Comparison of ENCODE assay signal across 10 cellular contexts in the genomic region with DNA sequence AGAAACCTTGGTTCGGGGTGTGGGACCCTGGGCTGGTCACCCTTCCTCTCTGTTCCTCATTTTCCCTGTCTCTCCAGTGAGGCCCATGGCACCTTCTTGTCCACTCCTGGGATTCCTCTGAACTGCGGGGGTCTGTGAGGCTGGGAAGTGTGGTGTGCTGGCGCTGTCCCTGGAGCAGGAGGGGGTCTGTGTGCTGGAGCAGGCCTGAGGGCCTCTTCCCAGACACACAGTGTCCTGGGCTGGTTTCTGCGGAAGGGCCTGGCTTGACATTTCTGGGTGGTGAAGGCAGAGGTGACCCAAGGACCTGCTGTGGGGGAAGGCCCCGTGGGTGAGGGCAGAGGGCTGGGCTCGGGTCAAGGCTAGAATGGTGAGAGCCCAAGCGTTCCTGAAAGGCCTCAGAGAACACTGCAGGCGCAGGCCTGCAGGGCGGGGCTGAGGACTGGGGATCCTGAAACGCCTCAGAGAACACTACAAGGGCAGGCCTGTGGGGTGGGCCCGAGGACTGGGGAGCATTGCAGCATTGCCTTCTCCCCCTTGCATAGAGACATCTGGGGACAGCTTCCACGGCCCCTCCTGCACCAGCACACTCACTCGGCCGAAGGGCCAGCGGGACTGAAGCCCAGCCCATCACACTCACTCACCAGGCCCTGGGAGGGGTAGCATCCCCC. TPM values are rescaled to one million over a fixed set of nuclear protein-coding genes. Genes with fewer than 3 reads are reported as not detected.
DNase-seq lines count a peak whose midpoint lies in the region; ATAC-seq, FAIRE-seq and TF ChIP-seq lines count a peak whose summit lies in the region.
"Had no signal": no experiment of that assay in that cellular context is flagged by ENCODE, and none has a peak within 500 bp of the region (broad histone marks: within the 10 kb centered on the region; RNA-seq: fewer than 3 reads in every experiment).

No MANE protein-coding gene starts in this region.

- H3K4me1 Mint-ChIP-seq in activated T-helper 17 cell treated with anti-CD3 and anti-CD28 coated beads, Interleukin-2, amount 50 U/mL, for 72 hours: peaks cover 15% of the 10 kb centered on the region
- H3K4me1 Mint-ChIP-seq in CD8-positive, alpha-beta memory T cell: peaks cover 17 to 29% (median 22%) of the 10 kb centered on the region in 3 donors

- H3K9ac ChIP-seq in iPS-15b (ENCODE audit: low read depth, low read length): peak overlapping the region; percentile 54

- no peaks in the 10 kb centered on the region for H3K36me3 Mint-ChIP-seq in activated T-helper 17 cell treated with anti-CD3 and anti-CD28 coated beads, Interleukin-2, amount 50 U/mL, for 72 hours (ENCODE audit: low read depth)
- H3K36me3 Mint-ChIP-seq in CD8-positive, alpha-beta memory T cell: no peaks in the 10 kb centered on the region

- CTCF ChIA-PET in CD8-positive, alpha-beta memory T cell (lab: Charles Lee): interaction anchor here (0.7 to 2.1 kb wide), 10 partner anchors 11 to 121 kb away, joined by 3 to 11 read pairs (median 6); a partner anchor contains a TSS

- peak; percentile 54 for DNase-seq in H54 (ENCODE audit: insufficient read length, low spot score)
- DNase-seq in spleen: no peak
- DNase-seq in posterior cingulate gyrus: no peak
- DNase-seq in CD8-positive, alpha-beta memory T cell: no peak
- DNase-seq: effector CD8-positive, alpha-beta T cell; NCI-H1105 treated with DMSO at 0.1 percent for 48 hours had no signal

- no peaks in the 10 kb centered on the region for H3K27me3 Mint-ChIP-seq in activated T-helper 17 cell treated with anti-CD3 and anti-CD28 coated beads, Interleukin-2, amount 50 U/mL, for 72 hours
- no peaks in the 10 kb centered on the region for H3K27me3 Mint-ChIP-seq in CD8-positive, alpha-beta memory T cell

- H3K27ac Mint-ChIP-seq in activated T-helper 17 cell treated with anti-CD3 and anti-CD28 coated beads, Interleukin-2, amount 50 U/mL, for 72 hours: peak overlapping the region; percentile 76
- H3K27ac Mint-ChIP-seq in CD8-positive, alpha-beta memory T cell: peak overlapping the region in 4 of 8 donors; percentile 42 to 80 (median 59)

- POLR2A ChIA-PET in CD8-positive, alpha-beta memory T cell (lab: Charles Lee): no interaction called here

- no peak overlapping the region for H3K4me3 Mint-ChIP-seq in activated T-helper 17 cell treated with anti-CD3 and anti-CD28 coated beads, Interleukin-2, amount 50 U/mL, for 72 hours
- no peak overlapping the region for H3K4me3 Mint-ChIP-seq in CD8-positive, alpha-beta memory T cell

- no peak for FAIRE-seq in H54 (lab: Jason Lieb, UNC)

- TF ChIP-seq CTCF in spleen (IDR thresholded peaks at IDR 0.05 in 8 of 11, conservative IDR thresholded peaks at IDR 0.05 in 3 of 11): no peak

- TF ChIP-seq POLR2A in H54 (IDR thresholded peaks at IDR 0.05; ENCODE audit: low read depth, low read length) (no peak), spleen (IDR thresholded peaks at IDR 0.05) (no peak)

- peaks cover 2% of the 10 kb centered on the region for H3K27me3 ChIP-seq in iPS-15b (ENCODE audit: control insufficient read depth, insufficient read depth, low read length)
- H3K27me3 ChIP-seq in spleen (replicated peaks in 1 of 7): peaks cover 0 to 8% (median 0%) of the 10 kb centered on the region in 7 donors
- no peaks in the 10 kb centered on the region for H3K27me3 ChIP-seq in CD8-positive, alpha-beta memory T cell (ENCODE audit: insufficient read depth, low read length, poor library complexity, severe bottlenecking)

- H3K9me3 Mint-ChIP-seq in activated T-helper 17 cell treated with anti-CD3 and anti-CD28 coated beads, Interleukin-2, amount 50 U/mL, for 72 hours: no peaks in the 10 kb centered on the region
- no peaks in the 10 kb centered on the region for H3K9me3 Mint-ChIP-seq in CD8-positive, alpha-beta memory T cell

- intact Hi-C loops in spleen (cut with DNase I; ENCODE audit: low total_unique reads) (no loop called here), posterior cingulate gyrus (cut with DNase I) (loop anchor here (2.0 kb wide), 1 partner anchor 42 kb away; no protein-coding TSS in a partner anchor)

- H3K4me1 ChIP-seq in iPS-15b (ENCODE audit: control insufficient read depth, insufficient read depth, low read length) (peaks cover 17% of the 10 kb centered on the region), spleen (peaks cover 25 to 77% (median 56%) of the 10 kb centered on the region in 6 donors)
- peaks cover 13% of the 10 kb centered on the region for H3K4me1 ChIP-seq in CD8-positive, alpha-beta memory T cell (ENCODE audit: insufficient read depth, low read length)

- H3K9me3 ChIP-seq in iPS-15b (ENCODE audit: control insufficient read depth, insufficient read depth, low read length): no peaks in the 10 kb centered on the region
- H3K9me3 ChIP-seq in spleen: no peaks in the 10 kb centered on the region
- no peaks in the 10 kb centered on the region for H3K9me3 ChIP-seq in CD8-positive, alpha-beta memory T cell (ENCODE audit: low read length)

- H3K4me3 ChIP-seq in iPS-15b (ENCODE audit: low read depth, low read length) (no peak overlapping the region), spleen (no peak overlapping the region)
- no peak overlapping the region for H3K4me3 ChIP-seq in CD8-positive, alpha-beta memory T cell (ENCODE audit: low read length)

- WGBS in spleen, 5 donors: 58 to 66% (median 63%) methylated on average over 9 to 15 of the region's 15 CpGs

- ATAC-seq in activated T-helper 17 cell treated with anti-CD3 and anti-CD28 coated beads, Interleukin-2, amount 50 U/mL, for 72 hours (replicated peaks): no peak
- no peak for ATAC-seq in HG02885 (IDR thresholded peaks at IDR 0.05; ENCODE audit: poor library complexity, unreplicated experiment)
- no peak for ATAC-seq in GM21381 (IDR thresholded peaks at IDR 0.05; ENCODE audit: unreplicated experiment)

- no peaks in the 10 kb centered on the region for H3K36me3 ChIP-seq in iPS-15b (ENCODE audit: control insufficient read depth, insufficient read depth, low read length)
- H3K36me3 ChIP-seq in spleen: no peaks in the 10 kb centered on the region
- no peaks in the 10 kb centered on the region for H3K36me3 ChIP-seq in CD8-positive, alpha-beta memory T cell (ENCODE audit: insufficient read depth, low read length)

- peak overlapping the region; percentile 36 to 89 (median 82) for H3K27ac ChIP-seq in spleen
- H3K27ac ChIP-seq in CD8-positive, alpha-beta memory T cell (ENCODE audit: low read depth, low read length): no peak overlapping the region

RNA-seq across cellular contexts. Expression of a gene that starts 10.6 kb away (rescaled TPM):
- total RNA-seq in activated T-helper 17 cell treated with anti-CD3 and anti-CD28 coated beads, Interleukin-2, amount 50 U/mL, for 72 hours: 10 to 100 TPM; 48.8 to 61.9 TPM
- 10 to 100 TPM; 22.6 to 34.4 (median 28.3) TPM for total RNA-seq in spleen
- polyA plus RNA-seq in spleen: 10 to 100 TPM; 14.9 to 32.2 (median 20.6) TPM
- total RNA-seq in CD8-positive, alpha-beta memory T cell: 10 to 100 TPM; 48.5 to 50.1 TPM
- 43.4 TPM for polyA plus RNA-seq in CD8-positive, alpha-beta memory T cell

RNA-seq across cellular contexts. Expression of a gene that starts 30.5 kb away (rescaled TPM):
- 10 to 100 TPM; 57.0 to 59.7 TPM for total RNA-seq in activated T-helper 17 cell treated with anti-CD3 and anti-CD28 coated beads, Interleukin-2, amount 50 U/mL, for 72 hours
- 10 to 100 TPM; 42.1 to 95.6 (median 68.1) TPM for total RNA-seq in spleen
- 10 to 100 TPM in 2 of 3 donors, 1 to 10 TPM in 1; 9.9 to 37.9 (median 20.0) TPM for polyA plus RNA-seq in spleen
- 10 to 100 TPM; 42.0 to 43.3 TPM for total RNA-seq in CD8-positive, alpha-beta memory T cell
- polyA plus RNA-seq in CD8-positive, alpha-beta memory T cell: 7.9 TPM
